ENCODE assay signal across 22 cellular contexts in the genomic region with DNA sequence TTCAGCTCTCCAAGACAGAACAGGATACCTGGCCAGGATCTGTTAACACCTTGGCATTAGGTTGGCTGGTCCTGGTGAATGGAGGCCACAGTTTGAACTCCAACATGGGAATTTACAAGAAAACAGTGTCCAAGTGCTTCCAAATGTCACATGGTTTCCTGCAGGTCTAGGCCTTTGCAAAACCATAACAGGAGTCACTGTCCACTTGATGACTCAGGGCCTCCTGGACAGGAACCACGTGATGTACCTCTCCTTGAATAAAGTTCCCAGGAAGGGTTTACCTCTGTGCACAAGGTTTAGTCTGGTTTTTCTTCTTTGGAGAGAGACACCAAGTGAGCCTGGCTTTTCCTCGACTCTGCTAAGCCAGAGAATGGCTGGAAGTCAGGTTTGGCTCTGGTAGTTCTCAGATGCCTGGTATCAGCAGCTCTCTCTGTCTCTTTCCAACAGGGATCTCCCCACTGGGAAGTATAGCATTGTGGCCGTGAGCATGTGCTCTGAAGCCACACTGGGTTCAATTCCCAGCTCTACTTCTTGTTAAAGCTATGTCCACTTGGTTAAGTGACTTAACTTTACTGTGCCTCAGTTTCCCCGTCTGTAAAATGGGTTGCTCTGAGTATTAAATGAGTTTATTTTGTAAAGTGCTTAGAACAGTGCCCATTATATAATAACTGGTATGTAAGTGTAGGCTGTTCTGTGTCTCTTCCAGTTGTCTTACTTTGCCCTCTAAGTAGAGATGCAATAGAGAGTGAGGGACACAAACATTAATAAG. TPM values are rescaled to one million over a fixed set of nuclear protein-coding genes. Genes with fewer than 3 reads are reported as not detected.
DNase-seq lines count a peak whose midpoint lies in the region; ATAC-seq and TF ChIP-seq lines count a peak whose summit lies in the region.
"Had no signal": no experiment of that assay in that cellular context is flagged by ENCODE, and none has a peak within 500 bp of the region (broad histone marks: within the 10 kb centered on the region; RNA-seq: fewer than 3 reads in every experiment).

No MANE protein-coding gene starts in this region.

- DNase-seq in ELR (ENCODE audit: low read depth) (peak; percentile 68), PC-9 (peak; percentile 53 to 89), choroid plexus epithelial cell (ENCODE audit: low read depth) (peak; percentile 68), lung microvascular endothelial cell (ENCODE audit: low read depth in 2 of 2) (peak; percentile 61 to 73), OCI-M2 (lab: John Stamatoyannopoulos, UW; ENCODE audit: unreplicated experiment) (no peak), spleen (no peak)
- no peak for DNase-seq in activated CD8-positive, alpha-beta memory T cell treated with anti-CD3 and anti-CD28 coated beads, Interleukin-2, amount 50 U/mL, for 4 hours
- DNase-seq: activated naive CD4-positive, alpha-beta T cell treated with anti-CD3 and anti-CD28 coated beads, Interleukin-2, amount 10 ng/mL, durations not matched to agents 7 days and 5 days; activated T-cell treated with anti-CD3 and anti-CD28 coated beads, Interleukin-2, amount 50 U/mL, for 24 hours; CD8-positive, alpha-beta memory T cell; head of caudate nucleus; natural killer cell; NCI-H1436; stimulated activated CD4-positive, alpha-beta T cell treated with anti-CD3 and anti-CD28 coated beads, Interleukin-4, amount 100 ng/mL, for 4 hours had no signal

- peak overlapping the region; percentile 20 for H3K4me2 ChIP-seq in PC-9

- no TSS peak for BruUV-seq in PC-9 (replicated peaks; lab: Mats Ljungman, UMichigan)

- H3K4me1 ChIP-seq in PC-9 (replicated peaks; ENCODE audit: insufficient read depth) = peaks cover 61% of the 10 kb centered on the region
- H3K4me1 ChIP-seq in spleen = peaks cover 0 to 24% (median 8%) of the 10 kb centered on the region in 6 donors
- H3K4me1 ChIP-seq: parathyroid adenoma had no signal

- CTCF ChIA-PET in PC-9 (lab: Charles Lee) = interaction anchor here (0.6 to 0.8 kb wide), 2 partner anchors 69 to 151 kb away, joined by 3 read pairs; no protein-coding TSS in a partner anchor

- H3K4me3 ChIP-seq in PC-9 (no peak overlapping the region), choroid plexus epithelial cell (ENCODE audit: low read depth, low read length) (no peak overlapping the region), spleen (no peak overlapping the region)
- H3K4me3 ChIP-seq: ascending aorta, lung had no signal

- TF ChIP-seq POLR2A in spleen (IDR thresholded peaks at IDR 0.05) = no peak

- H3K79me2 ChIP-seq in PC-9 (ENCODE audit: low read depth) = no peaks in the 10 kb centered on the region
- H3K79me2 ChIP-seq: parathyroid adenoma had no signal

- H3K36me3 ChIP-seq in PC-9 (ENCODE audit: low read depth) (no peaks in the 10 kb centered on the region), spleen (no peaks in the 10 kb centered on the region)
- H3K36me3 ChIP-seq: ascending aorta had no signal

- intact Hi-C loops in PC-9 (cut with micrococcal nuclease; ENCODE audit: unreplicated experiment) (no loop called here), spleen (cut with DNase I; ENCODE audit: low total_unique reads) (loop anchor here (5.0 kb wide), 1 partner anchor 44 kb away; a partner anchor contains a TSS)

- H2AFZ ChIP-seq in PC-9 = no peak overlapping the region
- H2AFZ ChIP-seq: parathyroid adenoma had no signal

- TF ChIP-seq CTCF in PC-9 (conservative IDR thresholded peaks at IDR 0.05) = no peak
- no peak for TF ChIP-seq CTCF in choroid plexus epithelial cell (conservative IDR thresholded peaks at IDR 0.05; ENCODE audit: low read depth, low read length)
- TF ChIP-seq CTCF in spleen (IDR thresholded peaks at IDR 0.05 in 8 of 11, conservative IDR thresholded peaks at IDR 0.05 in 3 of 11) = no peak

- no peaks in the 10 kb centered on the region for H4K20me1 ChIP-seq in PC-9 (ENCODE audit: insufficient read depth)

- H3K9me3 ChIP-seq in PC-9 (ENCODE audit: insufficient read depth, low read depth) (0 out of 2 replicates have a peak, but pooled peaks cover 6% of the 10 kb centered on the region), spleen (peaks cover 0 to 9% (median 8%) of the 10 kb centered on the region in 8 donors)

- H3K27ac ChIP-seq in PC-9 (peak overlapping the region; percentile 64), spleen (no peak overlapping the region)
- H3K27ac ChIP-seq: ascending aorta, parathyroid adenoma had no signal

- H3F3A ChIP-seq in PC-9 (ENCODE audit: insufficient read depth, low read depth) = peaks cover 33% of the 10 kb centered on the region; the same call in 1 of the 2 replicates

- no peak for ATAC-seq in GM21360 (IDR thresholded peaks at IDR 0.05; ENCODE audit: unreplicated experiment)
- ATAC-seq: natural killer cell, Panc1 had no signal

- H3K27me3 ChIP-seq in PC-9 (ENCODE audit: insufficient read depth, low read depth) (no peaks in the 10 kb centered on the region), spleen (replicated peaks in 1 of 7) (peaks cover 0 to 7% (median 0%) of the 10 kb centered on the region in 7 donors)
- H3K27me3 ChIP-seq: ascending aorta had no signal

- POLR2A ChIA-PET in PC-9 (lab: Charles Lee; ENCODE audit: unreplicated experiment) = no interaction called here

- WGBS in spleen, 5 donors = 75 to 85% (median 80%) methylated on average over 4 of the region's 4 CpGs

- no peaks in the 10 kb centered on the region for H3K9me2 ChIP-seq in PC-9 (ENCODE audit: insufficient read depth)

RNA-seq across cellular contexts. Expression of a gene that starts 27.3 kb away (rescaled TPM):
- total RNA-seq in PC-9 (2021) (3.8 and 5.0 TPM in 2 replicates), lung microvascular endothelial cell (not detected in 2 replicates), spleen (1 to 10 TPM in 2 of 7 donors, under 1 TPM in 2, not detected in 3; 0.44 to 2.1 (median 1.4) TPM)
- polyA plus RNA-seq in spleen = under 1 TPM in 1 of 3 donors, not detected in 2; 0.19 TPM
- total RNA-seq: ascending aorta; CD8-positive, alpha-beta memory T cell; natural killer cell; skeletal muscle tissue; subcutaneous adipose tissue had no signal
- polyA plus RNA-seq: CD8-positive, alpha-beta memory T cell had no signal

RNA-seq across cellular contexts. Expression of a gene that starts 45.6 kb away (rescaled TPM):
- total RNA-seq in PC-9 (2021) = 0.09 TPM in 1 of 2 replicates, not detected in the other
- not detected in 2 replicates for total RNA-seq in lung microvascular endothelial cell
- under 1 TPM in 3 of 7 donors, not detected in 4; 0.09 to 0.20 (median 0.15) TPM for total RNA-seq in spleen
- polyA plus RNA-seq in spleen = under 1 TPM in 2 of 3 donors, not detected in 1; 0.02 to 0.03 TPM
- total RNA-seq: ascending aorta; CD8-positive, alpha-beta memory T cell; lung; natural killer cell; skeletal muscle tissue; subcutaneous adipose tissue had no signal
- polyA plus RNA-seq: CD8-positive, alpha-beta memory T cell; esophagus had no signal

Comparison
In these comparisons a context has a peak if more than half of its experiments do, and no peak if none do; other contexts are left out.
1. DNase-seq: peak in ELR (single experiment), PC-9 (2 of 2), choroid plexus epithelial cell (single experiment) and lung microvascular endothelial cell (2 of 2); none in activated CD8-positive, alpha-beta memory T cell treated with anti-CD3 and anti-CD28 coated beads, Interleukin-2, amount 50 U/mL, for 4 hours (single experiment), OCI-M2 (single experiment) and spleen (single experiment).